In the genomic region with DNA sequence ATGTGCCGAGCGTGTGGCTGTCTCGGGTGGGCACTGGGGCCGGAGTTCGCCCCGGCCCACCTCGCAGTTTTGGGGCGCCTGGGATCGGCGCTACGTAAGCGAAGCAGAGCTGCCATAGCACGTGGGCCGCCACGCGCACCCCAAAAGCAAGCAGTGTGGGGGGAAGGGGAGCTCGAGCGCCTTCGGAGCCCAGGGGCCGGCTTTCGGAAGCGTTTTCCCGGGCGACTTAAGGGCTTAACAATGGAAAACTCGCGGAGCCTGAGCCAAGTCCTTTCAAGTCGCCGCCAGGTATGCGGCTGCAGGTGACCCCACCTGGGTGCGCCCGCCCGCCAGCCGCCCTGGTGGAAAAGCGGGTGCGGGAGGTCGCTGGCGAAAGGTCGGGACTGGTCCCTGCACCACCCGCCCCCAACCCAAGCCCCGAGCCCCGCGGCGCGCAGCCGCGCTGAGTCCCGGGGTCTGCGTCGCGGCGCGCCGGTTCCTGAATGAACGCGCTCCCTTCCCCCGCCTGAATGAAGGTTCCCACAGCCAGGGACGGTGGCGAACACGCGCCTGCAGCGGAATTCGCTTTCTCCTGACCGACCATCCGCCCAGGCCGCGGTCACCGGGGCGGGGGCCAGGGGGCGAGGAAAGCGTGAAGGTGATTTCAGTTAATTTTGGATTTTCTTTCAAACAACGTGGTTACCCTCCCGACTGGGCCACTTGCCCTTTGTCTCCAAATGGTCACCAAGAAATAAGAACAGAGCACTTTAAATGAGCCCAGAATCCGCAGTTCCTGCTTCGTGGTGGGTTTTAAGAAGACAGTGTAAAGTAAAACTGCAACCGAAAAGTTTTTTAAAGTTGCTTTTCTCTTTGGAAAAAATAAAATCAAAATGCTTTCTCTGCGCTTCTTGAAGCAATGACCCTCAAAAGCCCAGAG, we compare ENCODE assay signal across 8 cellular contexts. TPM values are rescaled to one million over a fixed set of nuclear protein-coding genes. Genes with fewer than 3 reads are reported as not detected.
A peak's percentile ranks its signal among the peaks of the same experiment; 100 is the strongest.
DNase-seq lines count a peak whose midpoint lies in the region; ATAC-seq and TF ChIP-seq lines count a peak whose summit lies in the region.

No MANE protein-coding gene starts in this region.

- ATAC-seq in lower lobe of right lung, result peak; percentile 39 to 49
- ATAC-seq in aorta (ENCODE audit: low FRiP score), result no peak
- ATAC-seq in GM18870 (IDR thresholded peaks at IDR 0.05; ENCODE audit: unreplicated experiment), result no peak

- H3K9me3 ChIP-seq in lower lobe of right lung, result no peaks in the 10 kb centered on the region
- no peaks in the 10 kb centered on the region for H3K9me3 ChIP-seq in aorta (ENCODE audit: control insufficient read depth, low read length)

- H3K27ac ChIP-seq in lower lobe of right lung (peak overlapping the region; percentile 81), aorta (ENCODE audit: low read depth in 1 of 2, low read length in 2 of 2) (peak overlapping the region in 1 of 2 donors; percentile 13)

- peak overlapping the region; percentile 80 for H3K4me3 ChIP-seq in lower lobe of right lung
- no peak overlapping the region for H3K4me3 ChIP-seq in aorta (ENCODE audit: low read length in 2 of 2)

- WGBS in aorta, 2 donors, result 2 to 4% methylated on average over 72 to 76 of the region's 76 CpGs

- TF ChIP-seq CTCF in lower lobe of right lung (IDR thresholded peaks at IDR 0.05), result no peak

- DNase-seq in EL, result peak; percentile 79
- DNase-seq in NCI-H526 (lab: John Stamatoyannopoulos, UW), result peak; percentile 61 to 92
- DNase-seq in dermis blood vessel endothelial cell, result peak; percentile 79
- peak; percentile 80 for DNase-seq in lower lobe of right lung
- peak; percentile 78 to 83 for DNase-seq in aorta
- DNase-seq in NCI-H1417 treated with DMSO at 0.1 percent for 48 hours (lab: John Stamatoyannopoulos, UW), result no peak
- no peak for DNase-seq in SKM-1 treated with dmso at 0.1 percent for 144 hours (lab: John Stamatoyannopoulos, UW; ENCODE audit: unreplicated experiment)

- H3K36me3 ChIP-seq in lower lobe of right lung (no peaks in the 10 kb centered on the region), aorta (ENCODE audit: control insufficient read depth in 1 of 2, insufficient read depth in 2 of 2, low read length in 1 of 2) (no peaks in the 10 kb centered on the region)

- H3K4me1 ChIP-seq in lower lobe of right lung (peaks cover 55% of the 10 kb centered on the region), aorta (ENCODE audit: control insufficient read depth in 1 of 2, insufficient read depth in 2 of 2, low read length in 2 of 2) (no peaks in the 10 kb centered on the region)

- intact Hi-C loops in lower lobe of right lung (cut with DNase I) (no loop called here), aorta (cut with DNase I) (loop anchor here in 1 of 2 donors (5.0 kb wide), 1 partner anchor 141 kb away; no protein-coding TSS in a partner anchor)

- peaks cover 44% of the 10 kb centered on the region for H3K27me3 ChIP-seq in lower lobe of right lung (ENCODE audit: low read depth)
- H3K27me3 ChIP-seq in aorta (ENCODE audit: control insufficient read depth in 1 of 2, insufficient read depth in 2 of 2, low read length in 1 of 2), result peaks cover 0 to 2% of the 10 kb centered on the region in 2 donors

RNA-seq across cellular contexts. Expression of a gene that starts 2.7 kb away (rescaled TPM):
- 445 and 452 TPM in 2 replicates for total RNA-seq in dermis blood vessel endothelial cell
- total RNA-seq in lower lobe of right lung, result 202 TPM
- 100 to 1,000 TPM in 1 of 2 donors, 10 to 100 TPM in 1; 77.6 to 102 TPM for total RNA-seq in aorta
- 10 to 100 TPM; 20.9 to 64.9 TPM for polyA plus RNA-seq in aorta

RNA-seq across cellular contexts. Expression of a gene that starts 36.9 kb away (rescaled TPM):
- total RNA-seq in dermis blood vessel endothelial cell (11.9 and 16.0 TPM in 2 replicates), lower lobe of right lung (23.7 TPM), aorta (10 to 100 TPM; 20.7 to 34.5 TPM)
- 10 to 100 TPM in 1 of 2 donors, 1 to 10 TPM in 1; 4.6 to 32.6 TPM for polyA plus RNA-seq in aorta

Comparison
In these comparisons a context has a peak if more than half of its experiments do, and no peak if none do; other contexts are left out.
1. DNase-seq: peak in EL (single experiment), NCI-H526 (2 of 2), dermis blood vessel endothelial cell (single experiment), lower lobe of right lung (single experiment) and aorta (2 of 2); none in NCI-H1417 treated with DMSO at 0.1 percent for 48 hours (single experiment) and SKM-1 treated with dmso at 0.1 percent for 144 hours (single experiment).
2. ATAC-seq: peak in lower lobe of right lung (2 of 2); none in aorta (single experiment) and GM18870 (single experiment).